ENCODE assay signal across 8 cellular contexts in the genomic region with DNA sequence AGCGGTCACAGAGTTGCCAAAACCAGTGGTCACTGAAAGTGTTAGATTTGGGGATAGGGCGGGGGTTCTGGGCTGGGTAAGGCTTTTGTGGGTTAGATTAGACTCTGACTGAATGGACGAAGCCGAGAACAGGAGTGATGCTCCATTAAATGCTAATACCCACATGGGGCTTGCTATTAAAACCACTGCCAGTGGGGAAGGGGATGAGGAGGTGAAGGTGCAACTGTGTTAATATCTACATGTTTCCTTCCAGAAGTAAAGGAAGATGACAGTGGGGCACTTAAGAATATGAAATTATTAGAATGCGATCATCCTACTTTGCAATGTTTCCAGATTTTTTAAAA. TPM values are rescaled to one million over a fixed set of nuclear protein-coding genes. Genes with fewer than 3 reads are reported as not detected.
DNase-seq lines count a peak whose midpoint lies in the region; ATAC-seq and TF ChIP-seq lines count a peak whose summit lies in the region.

No MANE protein-coding gene starts in this region.

- POLR2A ChIA-PET in A673 (lab: Charles Lee; ENCODE audit: low non-redundant PET) (no interaction called here), IMR-90 (lab: Charles Lee; ENCODE audit: unreplicated experiment) (interaction anchor here (1.0 kb wide), 1 partner anchor 19 kb away, joined by 3 read pairs; no protein-coding TSS in a partner anchor), MCF 10A (lab: Yijun Ruan, JAX) (interaction anchor here (0.7 to 2.8 kb wide), 11 partner anchors 16 to 161 kb away, joined by 3 to 31 read pairs (median 6); partner anchors contain the start of genes PPP2R1A, ZNF432, ZNF615 and ZNF616)

- peaks cover 46% of the 10 kb centered on the region for H3K36me3 Mint-ChIP-seq in MCF 10A (ENCODE audit: insufficient read depth, unreplicated experiment)

- CTCF ChIA-PET in A673 (lab: Charles Lee), result no interaction called here
- CTCF ChIA-PET in IMR-90 (lab: Yijun Ruan, JAX), result no interaction called here
- CTCF ChIA-PET in MCF 10A (lab: Yijun Ruan, JAX), result no interaction called here

- peaks cover 13% of the 10 kb centered on the region for H3K4me1 Mint-ChIP-seq in MCF 10A (ENCODE audit: insufficient read depth, unreplicated experiment)

- H3K9me3 ChIP-seq in A673 (ENCODE audit: low read depth, low read length, poor library complexity, severe bottlenecking), result peaks cover 57% of the 10 kb centered on the region
- H3K9me3 ChIP-seq in IMR-90 (ENCODE audit: control insufficient read depth, insufficient read depth, low read length), result peaks cover 23% of the 10 kb centered on the region
- H3K9me3 ChIP-seq in lower lobe of right lung, result peaks cover 52% of the 10 kb centered on the region

- H2AK9ac ChIP-seq in IMR-90 (replicated peaks; ENCODE audit: low read depth, low read length, poor library complexity), result peak overlapping the region; percentile 76

- H2AK5ac ChIP-seq in IMR-90 (ENCODE audit: low read depth, low read length), result no peak overlapping the region

- H3K36me3 ChIP-seq in A673 (ENCODE audit: insufficient read depth, low read length, poor library complexity, severe bottlenecking) (peaks cover 37% of the 10 kb centered on the region), IMR-90 (ENCODE audit: control insufficient read depth, insufficient read depth, low read length) (peaks cover 14% of the 10 kb centered on the region), lower lobe of right lung (peaks cover 21% of the 10 kb centered on the region), urinary bladder (ENCODE audit: insufficient read depth) (peaks cover 6% of the 10 kb centered on the region)

- peak overlapping the region; percentile 84 for H3K14ac ChIP-seq in IMR-90 (replicated peaks; ENCODE audit: low read depth, low read length)

- dilution Hi-C loops in IMR-90 (cut with HindIII; ENCODE audit: low sequenced_read_pairs, unreplicated experiment), result no loop called here

- peak overlapping the region; percentile 94 for H3K4me2 ChIP-seq in IMR-90 (ENCODE audit: low read depth, low read length)

- no peak for DNase-seq in A673 (ENCODE audit: low spot score)
- DNase-seq in IMR-90, result no peak
- no peak for DNase-seq in MCF 10A (ENCODE audit: unreplicated experiment)
- no peak for DNase-seq in lower lobe of right lung
- no peak for DNase-seq in DMS153 treated with DMSO at 0.1 percent for 48 hours (lab: John Stamatoyannopoulos, UW; ENCODE audit: unreplicated experiment)

- no peak for TF ChIP-seq RAD21 in IMR-90 (IDR thresholded peaks at IDR 0.05; ENCODE audit: low read length)

- WGBS in IMR-90 (ENCODE audit: extremely low coverage in 2 of 2, insufficient read length in 1 of 2), 2 experiments, result no CpG with 5 or more reads among the region's 5 CpGs
- 15% methylated on average over 5 of the region's 5 CpGs for WGBS in urinary bladder

- peak overlapping the region; percentile 96 for H2AFZ ChIP-seq in IMR-90 (replicated peaks; ENCODE audit: low read length, poor library complexity)

- H3K4me3 Mint-ChIP-seq in MCF 10A (ENCODE audit: unreplicated experiment), result peak overlapping the region; percentile 76

- H3K4me3 ChIP-seq in A673 (ENCODE audit: low read depth, low read length, poor library complexity, severe bottlenecking) (peak overlapping the region; percentile 69), IMR-90 (ENCODE audit: insufficient read depth, low read depth, low read length) (peak overlapping the region; percentile 88), lower lobe of right lung (peak overlapping the region; percentile 78), urinary bladder (ENCODE audit: low read depth, low read length) (peak overlapping the region; percentile 68)

- H3K4ac ChIP-seq in IMR-90 (ENCODE audit: low read depth, low read length), result peak overlapping the region; percentile 83

- in situ Hi-C loops in IMR-90 (cut with MboI; ENCODE audit: low sequenced_read_pairs), result no loop called here

- H2BK120ac ChIP-seq in IMR-90 (ENCODE audit: low read depth, low read length), result no peak overlapping the region

- 0 out of 3 replicates have a peak overlapping the region, but pooled peaks have one; percentile 3 for H2BK15ac ChIP-seq in IMR-90 (ENCODE audit: low read depth, low read length)

- peak overlapping the region; percentile 93 for H3K9ac ChIP-seq in IMR-90 (ENCODE audit: low read depth, low read length)

- peak overlapping the region; percentile 84 for H3K27ac Mint-ChIP-seq in MCF 10A (ENCODE audit: low read depth, unreplicated experiment)

- H4K8ac ChIP-seq in IMR-90 (ENCODE audit: low read depth in 2 of 2, low read length in 2 of 2), result peak overlapping the region; percentile 30 to 88

- TF ChIP-seq CTCF in A673 (conservative IDR thresholded peaks at IDR 0.05; ENCODE audit: low read depth, low read length) (no peak), IMR-90 (conservative IDR thresholded peaks at IDR 0.05; ENCODE audit: low read depth, low read length) (no peak), MCF 10A (IDR thresholded peaks at IDR 0.05; ENCODE audit: unreplicated experiment) (no peak), lower lobe of right lung (IDR thresholded peaks at IDR 0.05) (no peak)

- no peaks in the 10 kb centered on the region for H4K20me1 ChIP-seq in IMR-90 (ENCODE audit: insufficient read depth, low read length)

- H3K4me1 ChIP-seq in A673 (ENCODE audit: insufficient read depth, low read length, poor library complexity, severe bottlenecking) (no peaks in the 10 kb centered on the region), IMR-90 (ENCODE audit: control insufficient read depth, insufficient read depth, low read length) (peaks cover 4% of the 10 kb centered on the region; the same call in 1 of the 2 replicates), lower lobe of right lung (peaks cover 17% of the 10 kb centered on the region), urinary bladder (ENCODE audit: insufficient read depth) (no peaks in the 10 kb centered on the region)

- BruUV-seq in A673 (replicated peaks; lab: Mats Ljungman, UMichigan), result no TSS peak
- BruUV-seq in IMR-90 (replicated peaks; lab: Mats Ljungman, UMichigan), result no TSS peak
- TSS peak; percentile 70 for BruUV-seq in MCF 10A (replicated peaks; lab: Mats Ljungman, UMichigan)

- H2BK20ac ChIP-seq in IMR-90 (ENCODE audit: low read depth, low read length), result no peak overlapping the region

- H2BK5ac ChIP-seq in IMR-90 (ENCODE audit: low read depth, low read length, poor library complexity, severe bottlenecking), result peak overlapping the region; percentile 88

- TF ChIP-seq POLR2A in IMR-90 (IDR thresholded peaks at IDR 0.05; ENCODE audit: low read depth, low read length), result no peak

- peaks cover 8% of the 10 kb centered on the region for H3K9me3 Mint-ChIP-seq in MCF 10A (ENCODE audit: unreplicated experiment)

- peaks cover 9 to 19% of the 10 kb centered on the region in 2 experiments for H3K79me1 ChIP-seq in IMR-90 (ENCODE audit: low read depth in 1 of 2, low read length in 2 of 2)

- H3K9me1 ChIP-seq in IMR-90 (ENCODE audit: insufficient read depth, low read length), result no peaks in the 10 kb centered on the region

- peak overlapping the region; percentile 55; the same call in 1 of the 2 replicates for H3K23ac ChIP-seq in IMR-90 (ENCODE audit: low read depth, low read length)

- ATAC-seq in GM19372 (IDR thresholded peaks at IDR 0.05; ENCODE audit: low read depth, unreplicated experiment) (peak; percentile 16), IMR-90 (ENCODE audit: low read depth) (peak; percentile 40), lower lobe of right lung (peak; percentile 7 to 38), GM19023 (IDR thresholded peaks at IDR 0.05; ENCODE audit: unreplicated experiment) (no peak)

- peak overlapping the region; percentile 91 for H3K27ac ChIP-seq in A673 (ENCODE audit: low read depth, low read length, poor library complexity, severe bottlenecking)
- peak overlapping the region; percentile 92 for H3K27ac ChIP-seq in IMR-90 (ENCODE audit: insufficient read depth, low read length)
- peak overlapping the region; percentile 91 for H3K27ac ChIP-seq in lower lobe of right lung
- H3K27ac ChIP-seq in urinary bladder (ENCODE audit: low read depth), result peak overlapping the region; percentile 77

- 0 out of 2 replicates have a peak overlapping the region, but pooled peaks have one; percentile 55 for H3K56ac ChIP-seq in IMR-90 (ENCODE audit: extremely low read depth, insufficient read depth, low read length)

- intact Hi-C loops in A673 (cut with micrococcal nuclease; ENCODE audit: unreplicated experiment) (loop anchor here (2.0 kb wide), 1 partner anchor 20 kb away; the partner anchor contains the start of gene ZNF432), IMR-90 (cut with micrococcal nuclease) (no loop called here), MCF 10A (cut with micrococcal nuclease) (no loop called here), lower lobe of right lung (cut with DNase I) (no loop called here)

- no peaks in the 10 kb centered on the region for H3K27me3 Mint-ChIP-seq in MCF 10A (ENCODE audit: insufficient read depth, unreplicated experiment)

- H4K5ac ChIP-seq in IMR-90 (ENCODE audit: low read depth, low read length), result peak overlapping the region; percentile 39; the same call in 1 of the 2 replicates

- H3K27me3 ChIP-seq in A673 (replicated peaks; ENCODE audit: insufficient read depth, low read depth, low read length, poor library complexity), result no peaks in the 10 kb centered on the region
- H3K27me3 ChIP-seq in IMR-90 (ENCODE audit: control insufficient read depth, insufficient read depth, low read length), result no peaks in the 10 kb centered on the region
- no peaks in the 10 kb centered on the region for H3K27me3 ChIP-seq in lower lobe of right lung (ENCODE audit: low read depth)

- H3K18ac ChIP-seq in IMR-90 (ENCODE audit: low read depth, low read length), result no peak overlapping the region

- H4K91ac ChIP-seq in IMR-90 (ENCODE audit: insufficient read depth, low read depth, low read length), result peak overlapping the region; percentile 41

RNA-seq across cellular contexts. Expression of gene ZNF614, which starts 0.6 kb away (rescaled TPM):
- total RNA-seq in A673 (2021) (9.7 and 12.5 TPM in 2 replicates), IMR-90 (2012; rRNA removed) (12.4 and 13.9 TPM in 2 replicates), MCF 10A (2022) (10.2 and 10.3 TPM in 2 replicates), lower lobe of right lung (7.1 TPM), urinary bladder (21.1 TPM)
- polyA plus RNA-seq in IMR-90 (2012; rRNA removed) (2.5 and 3.4 TPM in 2 replicates), urinary bladder (6.5 TPM)
- polyA plus RNA-seq in IMR-90 (2012; cell fraction: cytosol; rRNA removed), result 0.58 and 0.68 TPM in 2 replicates
- 0.51 and 4.0 TPM in 2 replicates for polyA plus RNA-seq in IMR-90 (2012; cell fraction: nucleus; rRNA removed; ENCODE audit: low replicate concordance)

RNA-seq across cellular contexts. Expression of gene ZNF432, which starts 19.9 kb away (rescaled TPM):
- total RNA-seq in A673 (2021), result 12.6 and 13.2 TPM in 2 replicates
- 12.4 and 12.8 TPM in 2 replicates for total RNA-seq in IMR-90 (2012; rRNA removed)
- 3.2 and 4.5 TPM in 2 replicates for polyA plus RNA-seq in IMR-90 (2012; rRNA removed)
- 0.62 and 1.3 TPM in 2 replicates for polyA plus RNA-seq in IMR-90 (2012; cell fraction: cytosol; rRNA removed)
- polyA plus RNA-seq in IMR-90 (2012; cell fraction: nucleus; rRNA removed; ENCODE audit: low replicate concordance), result 12.3 and 45.1 TPM in 2 replicates
- total RNA-seq in MCF 10A (2022), result 17.2 and 25.4 TPM in 2 replicates
- 11.3 TPM for total RNA-seq in lower lobe of right lung
- total RNA-seq in urinary bladder, result 28.6 TPM
- polyA plus RNA-seq in urinary bladder, result 5.7 TPM

RNA-seq across cellular contexts. Expression of gene ZNF615, which starts 20.7 kb away (rescaled TPM):
- total RNA-seq in A673 (2021) (10.2 and 11.4 TPM in 2 replicates), IMR-90 (2012; rRNA removed) (9.7 and 10.9 TPM in 2 replicates), MCF 10A (2022) (7.3 and 9.0 TPM in 2 replicates), lower lobe of right lung (9.6 TPM), urinary bladder (28.3 TPM)
- polyA plus RNA-seq in IMR-90 (2012; rRNA removed) (2.0 and 2.2 TPM in 2 replicates), urinary bladder (8.1 TPM)
- 0.34 and 0.95 TPM in 2 replicates for polyA plus RNA-seq in IMR-90 (2012; cell fraction: cytosol; rRNA removed)
- 0.63 and 4.3 TPM in 2 replicates for polyA plus RNA-seq in IMR-90 (2012; cell fraction: nucleus; rRNA removed; ENCODE audit: low replicate concordance)

RNA-seq across cellular contexts. Expression of gene ZNF350, which starts 42.1 kb away (rescaled TPM):
- total RNA-seq in A673 (2021) (7.2 TPM in 2 replicates), IMR-90 (2012; rRNA removed) (12.8 and 14.0 TPM in 2 replicates), MCF 10A (2022) (7.0 and 8.9 TPM in 2 replicates), lower lobe of right lung (13.7 TPM), urinary bladder (19.7 TPM)
- polyA plus RNA-seq in IMR-90 (2012; rRNA removed) (3.7 and 4.7 TPM in 2 replicates), urinary bladder (9.0 TPM)
- polyA plus RNA-seq in IMR-90 (2012; cell fraction: cytosol; rRNA removed), result 0.93 and 4.0 TPM in 2 replicates
- 1.0 and 9.6 TPM in 2 replicates for polyA plus RNA-seq in IMR-90 (2012; cell fraction: nucleus; rRNA removed; ENCODE audit: low replicate concordance)
